Comparison of ENCODE assay signal across 10 cellular contexts in genomic region chr6:88013015-88013414, GRCh38. TPM values are rescaled to one million over a fixed set of nuclear protein-coding genes. Genes with fewer than 3 reads are reported as not detected.
A peak's percentile ranks its signal among the peaks of the same experiment; 100 is the strongest.
DNase-seq lines count a peak whose midpoint lies in the region; ATAC-seq, FAIRE-seq and TF ChIP-seq lines count a peak whose summit lies in the region.
"Had no signal": no experiment of that assay in that cellular context is flagged by ENCODE, and none has a peak within 500 bp of the region (broad histone marks: within the 10 kb centered on the region; RNA-seq: fewer than 3 reads in every experiment).

No MANE protein-coding gene starts in this region.

- no peak for TF ChIP-seq CTCF in CD4-positive, alpha-beta T cell (IDR thresholded peaks at IDR 0.05)
- TF ChIP-seq CTCF in right atrium auricular region (IDR thresholded peaks at IDR 0.05): no peak

- no peaks in the 10 kb centered on the region for H3K4me1 ChIP-seq in right atrium auricular region

- H3K9me3 Mint-ChIP-seq in CD4-positive, alpha-beta T cell: no peaks in the 10 kb centered on the region

- H3K36me3 Mint-ChIP-seq in CD4-positive, alpha-beta T cell (ENCODE audit: low read depth): no peaks in the 10 kb centered on the region

- DNase-seq in CD4-positive, alpha-beta T cell: peak in 1 of 10 experiments; percentile 5
- peak; percentile 10 for DNase-seq in central memory CD4-positive, alpha-beta T cell
- DNase-seq in RCC 7860 (ENCODE audit: low spot score): no peak
- no peak for DNase-seq in right atrium auricular region (ENCODE audit: low spot score)
- DNase-seq in NCI-H82 (lab: John Stamatoyannopoulos, UW): no peak
- no peak for DNase-seq in GM03348 (ENCODE audit: low spot score)
- DNase-seq: DMS79 treated with DMSO at 0.1 percent for 48 hours had no signal

- no peaks in the 10 kb centered on the region for H3K27me3 ChIP-seq in CD4-positive, alpha-beta T cell (ENCODE audit: control insufficient read depth, insufficient read depth, low read length)
- H3K27me3 ChIP-seq in right atrium auricular region: no peaks in the 10 kb centered on the region

- peak overlapping the region; percentile 83 for H3K27ac Mint-ChIP-seq in CD4-positive, alpha-beta T cell

- no peak for FAIRE-seq in RCC 7860 (lab: Jason Lieb, UNC)

- no peaks in the 10 kb centered on the region for H3K36me3 ChIP-seq in right atrium auricular region

- ATAC-seq in CD4-positive, alpha-beta T cell (ENCODE audit: poor library complexity): peak; percentile 59
- ATAC-seq in GM18909 (IDR thresholded peaks at IDR 0.05; ENCODE audit: poor library complexity, unreplicated experiment): peak; percentile 76
- peak; percentile 59 for ATAC-seq in HG03565 (IDR thresholded peaks at IDR 0.05; ENCODE audit: unreplicated experiment)

- no peak overlapping the region for H3K4me3 ChIP-seq in right atrium auricular region

- peak overlapping the region; percentile 36 for H3K4me3 Mint-ChIP-seq in CD4-positive, alpha-beta T cell

- peaks cover 20% of the 10 kb centered on the region for H3K4me1 Mint-ChIP-seq in CD4-positive, alpha-beta T cell (ENCODE audit: low read depth)

- no peaks in the 10 kb centered on the region for H3K27me3 Mint-ChIP-seq in CD4-positive, alpha-beta T cell

- CTCF ChIA-PET in CD4-positive, alpha-beta T cell (lab: Charles Lee): no interaction called here

- intact Hi-C loops in CD4-positive, alpha-beta T cell (cut with DNase I, micrococcal nuclease): no loop called here

- H3K9me3 ChIP-seq in CD4-positive, alpha-beta T cell (ENCODE audit: control insufficient read depth, low read length): no peaks in the 10 kb centered on the region
- H3K9me3 ChIP-seq in right atrium auricular region: no peaks in the 10 kb centered on the region

- peak overlapping the region; percentile 48 for H3K27ac ChIP-seq in CD4-positive, alpha-beta T cell (ENCODE audit: low read depth, low read length)
- H3K27ac ChIP-seq in right atrium auricular region: no peak overlapping the region

- POLR2A ChIA-PET in CD4-positive, alpha-beta T cell (lab: Charles Lee): no interaction called here

RNA-seq across cellular contexts. Expression of gene SPACA1, which starts 34.6 kb away (rescaled TPM):
- total RNA-seq in CD4-positive, alpha-beta T cell: not detected
- total RNA-seq in right atrium auricular region: not detected
- total RNA-seq: NCI-H460 had no signal
